ENCODE assay signal across 8 cellular contexts in genomic region chr11:118930152-118930712, GRCh38. TPM values are rescaled to one million over a fixed set of nuclear protein-coding genes. Genes with fewer than 3 reads are reported as not detected.
A peak's percentile ranks its signal among the peaks of the same experiment; 100 is the strongest.
DNase-seq lines count a peak whose midpoint lies in the region; ATAC-seq, FAIRE-seq and TF ChIP-seq lines count a peak whose summit lies in the region.

No MANE protein-coding gene starts in this region.

- H3K27ac ChIP-seq in A549 (peak overlapping the region; percentile 98 to 100), coronary artery (peak overlapping the region; percentile 96 to 100), left lung (peak overlapping the region; percentile 84 to 99)

- no peaks in the 10 kb centered on the region for H3K36me3 ChIP-seq in left lung

- TF ChIP-seq POLR2A in A549 (IDR thresholded peaks at IDR 0.05; ENCODE audit: low read length): no peak

- H3K4me1 ChIP-seq in A549 (peaks cover 27% of the 10 kb centered on the region), left lung (peaks cover 12 to 36% of the 10 kb centered on the region in 2 donors)

- H3K4me2 ChIP-seq in A549: peak overlapping the region; percentile 100

- 4% methylated on average over 10 of the region's 18 CpGs for WGBS in A549 (ENCODE audit: missing lambda C conversion rate)

- H3K27me3 ChIP-seq in left lung: no peaks in the 10 kb centered on the region

- intact Hi-C loops in activated CD4-positive, alpha-beta T cell treated with anti-CD3 and anti-CD28 coated beads for 36 hours (cut with DNase I, micrococcal nuclease): loop anchor here (1.0 to 2.0 kb wide), 9 partner anchors 10 to 240 kb away; partner anchors contain the start of genes CENATAC (in 1 of the 2), DDX6 (in 1 of the 2), HYOU1 (in 1 of the 2) and SLC37A4 (in 1 of the 2)
- intact Hi-C loops in left lung (cut with DNase I): no loop called here

- TF ChIP-seq RAD21 in A549 (conservative IDR thresholded peaks at IDR 0.05 in 1 of 2, IDR thresholded peaks at IDR 0.05 in 1 of 2): peak; percentile 55 to 66

- H3K4me3 Mint-ChIP-seq in activated CD4-positive, alpha-beta T cell treated with anti-CD3 and anti-CD28 coated beads for 36 hours: peak overlapping the region; percentile 86

- peak; percentile 6 to 26; a peak in 3 of 6 replicates for ATAC-seq in A549
- ATAC-seq in activated CD4-positive, alpha-beta T cell treated with anti-CD3 and anti-CD28 coated beads for 36 hours: peak; percentile 37
- peak; percentile 62 for ATAC-seq in left lung
- ATAC-seq in GM21390 (IDR thresholded peaks at IDR 0.05; ENCODE audit: unreplicated experiment): no peak

- no peaks in the 10 kb centered on the region for H3K36me3 Mint-ChIP-seq in activated CD4-positive, alpha-beta T cell treated with anti-CD3 and anti-CD28 coated beads for 36 hours (ENCODE audit: low read depth)

- H3K9me3 Mint-ChIP-seq in activated CD4-positive, alpha-beta T cell treated with anti-CD3 and anti-CD28 coated beads for 36 hours (ENCODE audit: low read depth): no peaks in the 10 kb centered on the region

- peak overlapping the region; percentile 93 for H3K27ac Mint-ChIP-seq in activated CD4-positive, alpha-beta T cell treated with anti-CD3 and anti-CD28 coated beads for 36 hours

- CTCF ChIA-PET in A549 (lab: Yijun Ruan, JAX): interaction anchor here (0.6 to 6.6 kb wide), 22 partner anchors 9 to 241 kb away, joined by 3 to 55 read pairs (median 4); partner anchors contain the start of genes DDX6 and UPK2
- CTCF ChIA-PET in activated CD4-positive, alpha-beta T cell treated with anti-CD3 and anti-CD28 coated beads for 36 hours (lab: Charles Lee): interaction anchor here (0.5 to 4.5 kb wide), 28 partner anchors 8 to 243 kb away, joined by 3 to 96 read pairs (median 4); partner anchors contain the start of genes CENATAC, CXCR5 and VPS11

- FAIRE-seq in A549 (lab: Jason Lieb, UNC): no peak

- TF ChIP-seq CTCF in A549 (IDR thresholded peaks at IDR 0.05) (peak; percentile 74), GM20000 (IDR thresholded peaks at IDR 0.05; ENCODE audit: extremely low read depth, missing control alignments) (peak; percentile 94), coronary artery (IDR thresholded peaks at IDR 0.05) (peak; percentile 91), left lung (IDR thresholded peaks at IDR 0.05) (peak; percentile 90 to 94)

- H3K27me3 Mint-ChIP-seq in activated CD4-positive, alpha-beta T cell treated with anti-CD3 and anti-CD28 coated beads for 36 hours: no peaks in the 10 kb centered on the region

- H3K9me3 ChIP-seq in A549 (no peaks in the 10 kb centered on the region), left lung (no peaks in the 10 kb centered on the region)

- H3K4me1 Mint-ChIP-seq in activated CD4-positive, alpha-beta T cell treated with anti-CD3 and anti-CD28 coated beads for 36 hours: peaks cover 40% of the 10 kb centered on the region

- POLR2A ChIA-PET in A549 (lab: Yijun Ruan, JAX): interaction anchor here (0.6 to 1.0 kb wide), 2 partner anchors 22 to 30 kb away, joined by 3 to 4 read pairs; no protein-coding TSS in a partner anchor
- POLR2A ChIA-PET in activated CD4-positive, alpha-beta T cell treated with anti-CD3 and anti-CD28 coated beads for 36 hours (lab: Charles Lee): interaction anchor here (0.5 to 2.6 kb wide), 9 partner anchors 14 to 142 kb away, joined by 3 to 10 read pairs (median 4); partner anchors contain the start of genes CXCR5 and DDX6

- no peak for TF ChIP-seq EP300 in A549 (IDR thresholded peaks at IDR 0.05)

- DNase-seq in A549 (ENCODE audit: low read depth in 1 of 2, low spot score in 1 of 2): peak in 1 of 2 experiments; percentile 81
- DNase-seq in GM20000 (ENCODE audit: low spot score): peak; percentile 78
- peak; percentile 76 for DNase-seq in NCI-H226
- DNase-seq in activated CD4-positive, alpha-beta T cell treated with anti-CD3 and anti-CD28 coated beads for 36 hours: peak; percentile 93
- DNase-seq in coronary artery (ENCODE audit: low spot score): peak; percentile 88
- DNase-seq in left lung: peak; percentile 86 to 88
- peak; percentile 76 for DNase-seq in stimulated activated CD4-positive, alpha-beta T cell treated with anti-CD3 and anti-CD28 coated beads, Interleukin-2, amount 100 ng/mL, for 4 hours (ENCODE audit: low read depth)

- H3K4me3 ChIP-seq in A549: peak overlapping the region; percentile 94
- peak overlapping the region; percentile 83 for H3K4me3 ChIP-seq in coronary artery
- H3K4me3 ChIP-seq in left lung: peak overlapping the region; percentile 74 to 82

TF ChIP-seq in A549, 52 proteins besides CTCF, POLR2A, EP300 and RAD21:
- TF ChIP-seq, protein P1, sequence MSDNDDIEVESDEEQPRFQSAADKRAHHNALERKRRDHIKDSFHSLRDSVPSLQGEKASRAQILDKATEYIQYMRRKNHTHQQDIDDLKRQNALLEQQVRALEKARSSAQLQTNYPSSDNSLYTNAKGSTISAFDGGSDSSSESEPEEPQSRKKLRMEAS (IDR thresholded peaks at IDR 0.05): peak; percentile 58
- no peak for TF ChIP-seq TFCP2L1 (CRISPR knock-in tag; IDR thresholded peaks at IDR 0.05)
- peak; percentile 86 for TF ChIP-seq SMC3 (IDR thresholded peaks at IDR 0.05)
- TF ChIP-seq FOXS1 (CRISPR knock-in tag; IDR thresholded peaks at IDR 0.05): no peak
- no peak for TF ChIP-seq MAZ (IDR thresholded peaks at IDR 0.05; ENCODE audit: borderline replicate concordance, low read depth, low read length)
TF ChIP-seq in A549: peak in this region for 2.

RNA-seq across cellular contexts. Expression of gene BCL9L, which starts 4.5 kb away (rescaled TPM):
- polyA plus RNA-seq in A549 (2011; rRNA removed) (7.0 and 8.8 TPM in 2 replicates), A549 (2017; fragmentation: RNase III; extraction: RNeasy Plus Mini Kit Qiagen cat#74134 plus additional on column Dnase treatment) (51.8 to 53.2 TPM (median 52.0 TPM) in 3 replicates)
- polyA plus RNA-seq in A549 (2012; cell fraction: cytosol; rRNA removed): 16.4 and 27.8 TPM in 2 replicates
- polyA plus RNA-seq in A549 (2012; cell fraction: nucleus; rRNA removed): 41.9 and 56.6 TPM in 2 replicates
- 8.8 and 19.9 TPM in 2 replicates for polyA minus RNA-seq in A549 (2011; rRNA and poly(A)+ RNA removed)
- 10 to 100 TPM; 34.5 to 58.5 TPM for total RNA-seq in activated CD4-positive, alpha-beta T cell treated with anti-CD3 and anti-CD28 coated beads for 36 hours
- 10 to 100 TPM; 79.4 to 88.9 TPM for total RNA-seq in left lung

RNA-seq across cellular contexts. Expression of gene UPK2, which starts 25.9 kb away (rescaled TPM):
- polyA plus RNA-seq in A549 (2011; rRNA removed) (0.20 and 0.37 TPM in 2 replicates), A549 (2017; fragmentation: RNase III; extraction: RNeasy Plus Mini Kit Qiagen cat#74134 plus additional on column Dnase treatment) (0.41 to 0.92 TPM (median 0.50 TPM) in 3 replicates)
- polyA plus RNA-seq in A549 (2012; cell fraction: cytosol; rRNA removed): 0.48 and 0.49 TPM in 2 replicates
- polyA plus RNA-seq in A549 (2012; cell fraction: nucleus; rRNA removed): 0.56 and 0.62 TPM in 2 replicates
- 0.37 and 0.39 TPM in 2 replicates for polyA minus RNA-seq in A549 (2011; rRNA and poly(A)+ RNA removed)
- under 1 TPM; 0.19 to 0.32 TPM for total RNA-seq in activated CD4-positive, alpha-beta T cell treated with anti-CD3 and anti-CD28 coated beads for 36 hours
- not detected for total RNA-seq in left lung

RNA-seq across cellular contexts. Expression of gene FOXR1, which starts 41.3 kb away (rescaled TPM):
- polyA plus RNA-seq in A549 (2011; rRNA removed) (not detected in 2 replicates), A549 (2017; fragmentation: RNase III; extraction: RNeasy Plus Mini Kit Qiagen cat#74134 plus additional on column Dnase treatment) (not detected in 3 replicates)
- not detected in 2 replicates for polyA plus RNA-seq in A549 (2012; cell fraction: cytosol; rRNA removed)
- not detected in 2 replicates for polyA plus RNA-seq in A549 (2012; cell fraction: nucleus; rRNA removed)
- not detected in 2 replicates for polyA minus RNA-seq in A549 (2011; rRNA and poly(A)+ RNA removed)
- total RNA-seq in activated CD4-positive, alpha-beta T cell treated with anti-CD3 and anti-CD28 coated beads for 36 hours: not detected
- total RNA-seq in left lung: not detected

RNA-seq across cellular contexts. Expression of gene CXCR5, which starts 46.5 kb away (rescaled TPM):
- polyA plus RNA-seq in A549 (2011; rRNA removed) (not detected in 2 replicates), A549 (2017; fragmentation: RNase III; extraction: RNeasy Plus Mini Kit Qiagen cat#74134 plus additional on column Dnase treatment) (0.04 to 0.05 TPM (median 0.04 TPM) in 3 replicates)
- polyA plus RNA-seq in A549 (2012; cell fraction: cytosol; rRNA removed): not detected in 2 replicates
- 0.02 and 0.04 TPM in 2 replicates for polyA plus RNA-seq in A549 (2012; cell fraction: nucleus; rRNA removed)
- not detected in 2 replicates for polyA minus RNA-seq in A549 (2011; rRNA and poly(A)+ RNA removed)
- 10 to 100 TPM; 18.9 to 21.3 TPM for total RNA-seq in activated CD4-positive, alpha-beta T cell treated with anti-CD3 and anti-CD28 coated beads for 36 hours
- total RNA-seq in left lung: under 1 TPM in 1 of 2 donors, not detected in 1; 0.10 TPM

Comparison
In these comparisons a context has a peak if more than half of its experiments do, and no peak if none do; other contexts are left out.
1. intact Hi-C loops: an anchor here in activated CD4-positive, alpha-beta T cell treated with anti-CD3 and anti-CD28 coated beads for 36 hours (1.0 to 2.0 kb wide); none called in left lung.